In the genomic region with DNA sequence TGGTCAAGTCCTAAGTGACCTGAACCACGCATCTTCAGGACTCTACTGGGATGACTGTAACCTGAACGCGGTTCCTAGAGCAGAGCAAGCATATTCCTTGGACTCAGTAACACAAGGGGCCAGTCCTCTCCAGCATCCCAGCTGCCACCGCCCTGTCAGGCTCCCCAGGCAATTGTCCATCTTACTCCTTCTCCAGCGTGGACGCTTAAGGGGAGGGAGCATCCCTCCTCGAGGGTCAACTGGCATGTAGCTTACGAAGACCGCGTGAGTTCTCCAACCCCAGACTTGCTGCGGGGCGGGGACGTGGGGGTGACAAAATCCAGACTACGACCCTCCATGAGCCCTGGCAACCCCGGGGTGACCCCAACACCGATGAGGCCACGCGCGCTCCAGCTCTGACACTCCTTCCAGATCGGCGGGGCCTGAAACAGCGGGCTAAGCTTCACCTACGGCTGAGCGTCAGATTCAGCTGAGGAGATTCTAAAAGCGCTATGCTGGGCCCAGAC, we compare ENCODE assay signal across 8 cellular contexts. TPM values are rescaled to one million over a fixed set of nuclear protein-coding genes. Genes with fewer than 3 reads are reported as not detected.
DNase-seq lines count a peak whose midpoint lies in the region; ATAC-seq and TF ChIP-seq lines count a peak whose summit lies in the region.

No MANE protein-coding gene starts in this region.

- H3K36me3 ChIP-seq in SK-N-MC (ENCODE audit: insufficient read depth, low read length) = peaks cover 27% of the 10 kb centered on the region
- H3K36me3 ChIP-seq in naive thymus-derived CD4-positive, alpha-beta T cell (ENCODE audit: control insufficient read depth in 2 of 3, insufficient read depth in 3 of 3, low read length in 3 of 3) = no peaks in the 10 kb centered on the region

- peaks cover 19% of the 10 kb centered on the region for H3K36me3 Mint-ChIP-seq in activated naive CD4-positive, alpha-beta T cell treated with anti-CD3 and anti-CD28 coated beads, Interleukin-2, amount 10 ng/mL, durations not matched to agents 7 days and 5 days
- H3K36me3 Mint-ChIP-seq in naive thymus-derived CD4-positive, alpha-beta T cell = peaks cover 0 to 22% (median 7%) of the 10 kb centered on the region in 5 donors

- POLR2A ChIA-PET in naive thymus-derived CD4-positive, alpha-beta T cell (lab: Charles Lee) = interaction anchor here (1.0 to 2.1 kb wide), 4 partner anchors 11 to 846 kb away, joined by 3 to 12 read pairs (median 7); a partner anchor contains a TSS

- H3K27ac ChIP-seq in SK-N-MC = peak overlapping the region; percentile 92
- peak overlapping the region; percentile 79 for H3K27ac ChIP-seq in naive thymus-derived CD4-positive, alpha-beta T cell (ENCODE audit: low read depth, low read length)

- ATAC-seq in HG03457 (IDR thresholded peaks at IDR 0.05; ENCODE audit: unreplicated experiment) (peak; percentile 3), HG03108 (IDR thresholded peaks at IDR 0.05; ENCODE audit: unreplicated experiment) (no peak)
- ATAC-seq in naive thymus-derived CD4-positive, alpha-beta T cell = no peak

- peaks cover 46% of the 10 kb centered on the region for H3K4me1 Mint-ChIP-seq in activated naive CD4-positive, alpha-beta T cell treated with anti-CD3 and anti-CD28 coated beads, Interleukin-2, amount 10 ng/mL, durations not matched to agents 7 days and 5 days
- peaks cover 18 to 46% (median 37%) of the 10 kb centered on the region in 7 donors for H3K4me1 Mint-ChIP-seq in naive thymus-derived CD4-positive, alpha-beta T cell

- H3K9me3 Mint-ChIP-seq in activated naive CD4-positive, alpha-beta T cell treated with anti-CD3 and anti-CD28 coated beads, Interleukin-2, amount 10 ng/mL, durations not matched to agents 7 days and 5 days = no peaks in the 10 kb centered on the region
- peaks cover 0 to 4% (median 0%) of the 10 kb centered on the region in 11 donors for H3K9me3 Mint-ChIP-seq in naive thymus-derived CD4-positive, alpha-beta T cell

- H3K4me3 Mint-ChIP-seq in activated naive CD4-positive, alpha-beta T cell treated with anti-CD3 and anti-CD28 coated beads, Interleukin-2, amount 10 ng/mL, durations not matched to agents 7 days and 5 days = peak overlapping the region; percentile 95
- peak overlapping the region; percentile 92 to 99 (median 96) for H3K4me3 Mint-ChIP-seq in naive thymus-derived CD4-positive, alpha-beta T cell

- H3K9me3 ChIP-seq in SK-N-MC (ENCODE audit: low read depth, low read length) = no peaks in the 10 kb centered on the region
- no peaks in the 10 kb centered on the region for H3K9me3 ChIP-seq in naive thymus-derived CD4-positive, alpha-beta T cell (ENCODE audit: control insufficient read depth in 2 of 3, low read length in 3 of 3)

- H3K4me3 ChIP-seq in SK-N-MC (peak overlapping the region; percentile 96), epithelial cell of proximal tubule (ENCODE audit: low read depth, low read length) (peak overlapping the region; percentile 74)
- peak overlapping the region; percentile 89 for H3K4me3 ChIP-seq in naive thymus-derived CD4-positive, alpha-beta T cell (ENCODE audit: low read length)

- CTCF ChIA-PET in activated naive CD4-positive, alpha-beta T cell treated with anti-CD3 and anti-CD28 coated beads, Interleukin-2, amount 10 ng/mL, durations not matched to agents 7 days and 5 days (lab: Charles Lee) = interaction anchor here (0.8 to 1.2 kb wide), 4 partner anchors 14 to 124 kb away, joined by 3 to 4 read pairs (median 3); no protein-coding TSS in a partner anchor
- CTCF ChIA-PET in naive thymus-derived CD4-positive, alpha-beta T cell (lab: Charles Lee) = no interaction called here

- no peak for DNase-seq in activated naive CD4-positive, alpha-beta T cell treated with anti-CD3 and anti-CD28 coated beads, Interleukin-2, amount 10 ng/mL, durations not matched to agents 7 days and 5 days
- DNase-seq in activated naive CD4-positive, alpha-beta T cell treated with anti-CD3 and anti-CD28 coated beads, Interleukin-2, amount 50 U/mL, for 16 hours = no peak
- DNase-seq in SK-N-MC (ENCODE audit: low read depth, low spot score) = no peak
- DNase-seq in epithelial cell of proximal tubule (ENCODE audit: low read depth) = no peak
- peak in 1 of 9 donors; percentile 6 for DNase-seq in naive thymus-derived CD4-positive, alpha-beta T cell
- DNase-seq in germinal center (ENCODE audit: low spot score) = no peak

- peak overlapping the region; percentile 98 for H3K9ac ChIP-seq in SK-N-MC (ENCODE audit: insufficient read length)

- intact Hi-C loops in naive thymus-derived CD4-positive, alpha-beta T cell (cut with micrococcal nuclease) = loop anchor here (1.0 to 5.0 kb wide), 4 partner anchors 75 to 745 kb away; a partner anchor contains a TSS

- no peak for TF ChIP-seq CTCF in epithelial cell of proximal tubule (conservative IDR thresholded peaks at IDR 0.05; ENCODE audit: low read depth, low read length)

- no peaks in the 10 kb centered on the region for H3K27me3 ChIP-seq in naive thymus-derived CD4-positive, alpha-beta T cell (ENCODE audit: control insufficient read depth in 2 of 2, insufficient read depth in 2 of 2, low read length in 2 of 2)

- H3K4me1 ChIP-seq in naive thymus-derived CD4-positive, alpha-beta T cell (ENCODE audit: control insufficient read depth in 2 of 2, insufficient read depth in 2 of 2, low read length in 2 of 2) = peaks cover 11 to 17% of the 10 kb centered on the region in 2 donors

- no peaks in the 10 kb centered on the region for H3K27me3 Mint-ChIP-seq in activated naive CD4-positive, alpha-beta T cell treated with anti-CD3 and anti-CD28 coated beads, Interleukin-2, amount 10 ng/mL, durations not matched to agents 7 days and 5 days
- peaks cover 0 to 4% (median 0%) of the 10 kb centered on the region in 5 donors for H3K27me3 Mint-ChIP-seq in naive thymus-derived CD4-positive, alpha-beta T cell

- peak overlapping the region; percentile 88 for H3K27ac Mint-ChIP-seq in activated naive CD4-positive, alpha-beta T cell treated with anti-CD3 and anti-CD28 coated beads, Interleukin-2, amount 10 ng/mL, durations not matched to agents 7 days and 5 days
- peak overlapping the region; percentile 90 to 99 (median 95) for H3K27ac Mint-ChIP-seq in naive thymus-derived CD4-positive, alpha-beta T cell

RNA-seq across cellular contexts. Expression of a gene that starts 0.9 kb away (rescaled TPM):
- total RNA-seq in epithelial cell of proximal tubule = 42.1 and 122 TPM in 2 replicates
- total RNA-seq in naive thymus-derived CD4-positive, alpha-beta T cell = 100 to 1,000 TPM in 1 of 5 experiments, 10 to 100 TPM in 4; 28.0 to 189 (median 30.2) TPM
- 10 to 100 TPM; 34.2 to 40.2 TPM for polyA plus RNA-seq in naive thymus-derived CD4-positive, alpha-beta T cell
